28 cellular contexts compared by ENCODE assay signal in the genomic region with DNA sequence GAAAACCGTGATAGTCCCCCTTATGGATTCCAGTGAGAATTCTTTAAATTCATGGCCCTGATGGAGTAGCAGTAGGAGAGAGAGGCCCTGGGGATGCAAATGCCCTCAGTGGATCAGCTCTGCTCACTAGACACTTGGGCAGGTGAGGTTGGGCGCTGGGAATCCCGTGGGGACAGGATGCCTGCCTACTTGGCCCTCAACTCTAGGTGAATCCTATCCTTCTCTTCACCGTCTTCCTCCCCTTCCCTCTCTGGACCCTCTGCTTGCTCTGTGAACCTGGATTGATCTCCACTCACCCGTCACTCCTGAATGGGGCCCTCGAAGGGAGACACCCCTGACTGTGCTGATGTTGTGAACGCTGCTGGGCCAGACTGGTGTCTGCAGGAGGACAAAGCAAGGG.
DNase-seq lines count a peak whose midpoint lies in the region; ATAC-seq, FAIRE-seq and TF ChIP-seq lines count a peak whose summit lies in the region.
"Had no signal": no experiment of that assay in that cellular context is flagged by ENCODE, and none has a peak within 500 bp of the region (broad histone marks: within the 10 kb centered on the region; RNA-seq: fewer than 3 reads in every experiment).

No MANE protein-coding gene starts in this region.

- no peaks in the 10 kb centered on the region for H3K36me3 Mint-ChIP-seq in endodermal cell (ENCODE audit: low read depth)
- no peaks in the 10 kb centered on the region for H3K36me3 Mint-ChIP-seq in stimulated activated memory B cell treated with anti-CD40 and anti-IgM and Interleukin-4, amounts not matched to agents 10 μg/mL and 1 μg/mL and 100 μg/mL, for 72 hours

- H3K27ac ChIP-seq in endodermal cell (ENCODE audit: low read depth, low read length) = no peak overlapping the region
- H3K27ac ChIP-seq in small intestine (ENCODE audit: low read depth in 1 of 2, low read length in 1 of 2) = no peak overlapping the region
- H3K27ac ChIP-seq: RWPE1, SK-N-MC had no signal

- H3K9me3 Mint-ChIP-seq in endodermal cell = no peaks in the 10 kb centered on the region
- H3K9me3 Mint-ChIP-seq in stimulated activated memory B cell treated with anti-CD40 and anti-IgM and Interleukin-4, amounts not matched to agents 10 μg/mL and 1 μg/mL and 100 μg/mL, for 72 hours = no peaks in the 10 kb centered on the region
- H3K9me3 Mint-ChIP-seq: CD4-positive, alpha-beta memory T cell had no signal

- 86 to 95% methylated on average over 3 to 7 of the region's 7 CpGs for WGBS in endodermal cell (ENCODE audit: insufficient coverage in 1 of 2, insufficient read length in 1 of 2), 2 experiments
- WGBS in small intestine, 3 donors = 73 to 87% (median 83%) methylated on average over 7 of the region's 7 CpGs

- FAIRE-seq in small intestine (lab: Jason Lieb, UNC) = no peak
- FAIRE-seq: G401.6, GM12892, GM19239, H54, HepG2 had no signal

- H3K27me3 ChIP-seq in endodermal cell (ENCODE audit: control insufficient read depth, insufficient read depth, low read length, poor library complexity, severe bottlenecking) = no peaks in the 10 kb centered on the region
- no peaks in the 10 kb centered on the region for H3K27me3 ChIP-seq in small intestine (ENCODE audit: control insufficient read depth in 2 of 2, insufficient read depth in 2 of 2, low read length in 2 of 2)

- intact Hi-C loops in posterior vena cava (cut with DNase I) = no loop called here

- no peaks in the 10 kb centered on the region for H3K9me3 ChIP-seq in endodermal cell (ENCODE audit: control insufficient read depth, low read length)
- H3K9me3 ChIP-seq in small intestine (ENCODE audit: control insufficient read depth, low read depth) = no peaks in the 10 kb centered on the region

- H3K4me1 ChIP-seq in endodermal cell (ENCODE audit: control insufficient read depth, insufficient read depth, low read length) = no peaks in the 10 kb centered on the region
- H3K4me1 ChIP-seq in small intestine (ENCODE audit: control insufficient read depth in 2 of 2, insufficient read depth in 1 of 2, low read depth in 1 of 2, low read length in 1 of 2) = no peaks in the 10 kb centered on the region

- no peak overlapping the region for H3K4me3 Mint-ChIP-seq in endodermal cell
- no peak overlapping the region for H3K4me3 Mint-ChIP-seq in stimulated activated memory B cell treated with anti-CD40 and anti-IgM and Interleukin-4, amounts not matched to agents 10 μg/mL and 1 μg/mL and 100 μg/mL, for 72 hours
- H3K4me3 Mint-ChIP-seq: CD4-positive, alpha-beta memory T cell had no signal

- H3K9ac ChIP-seq in endodermal cell (ENCODE audit: extremely low read depth, low read length, poor library complexity, severe bottlenecking) = no peak overlapping the region

- DNase-seq in GM03348 (ENCODE audit: low spot score) (peak; percentile 2), GM10266 (ENCODE audit: extremely low spot score) (peak; percentile 4), endodermal cell (peak; percentile 35), posterior vena cava (ENCODE audit: low spot score) (peak; percentile 45), small intestine (no peak), NCI-H146 treated with DMSO at 0.1 percent for 48 hours (lab: John Stamatoyannopoulos, UW; ENCODE audit: unreplicated experiment) (no peak)
- DNase-seq: C1 segment of cervical spinal cord; CD4-positive, alpha-beta memory T cell; COR-L47; Karpas-422; NCI-H1092; NCI-H1417 treated with DMSO at 0.1 percent for 48 hours; NCI-H187; NCI-H2081 treated with DMSO at 0.1 percent for 48 hours; NCI-H2171; NCI-H226; NCI-H510A; NCI-H69; SIG-M5 had no signal

- H3K27ac Mint-ChIP-seq in endodermal cell = no peak overlapping the region
- H3K27ac Mint-ChIP-seq in stimulated activated memory B cell treated with anti-CD40 and anti-IgM and Interleukin-4, amounts not matched to agents 10 μg/mL and 1 μg/mL and 100 μg/mL, for 72 hours = no peak overlapping the region
- H3K27ac Mint-ChIP-seq: CD4-positive, alpha-beta memory T cell had no signal

- H3K36me3 ChIP-seq in endodermal cell (ENCODE audit: control insufficient read depth, insufficient read depth, low read length) = no peaks in the 10 kb centered on the region
- no peaks in the 10 kb centered on the region for H3K36me3 ChIP-seq in small intestine (ENCODE audit: control insufficient read depth in 2 of 2, insufficient read depth in 2 of 2, low read length in 2 of 2)

- no peak for ATAC-seq in stimulated activated memory B cell treated with anti-CD40 and anti-IgM and Interleukin-4, amounts not matched to agents 10 μg/mL and 1 μg/mL and 100 μg/mL, for 72 hours
- ATAC-seq: HepG2, Panc1 had no signal

- TF ChIP-seq CTCF in GM10266 (IDR thresholded peaks at IDR 0.05; ENCODE audit: control insufficient read depth, insufficient read depth, low read depth, missing control alignments) (no peak), endodermal cell (conservative IDR thresholded peaks at IDR 0.05) (no peak)

- peaks cover 6% of the 10 kb centered on the region for H3K4me1 Mint-ChIP-seq in endodermal cell
- peaks cover 4% of the 10 kb centered on the region for H3K4me1 Mint-ChIP-seq in stimulated activated memory B cell treated with anti-CD40 and anti-IgM and Interleukin-4, amounts not matched to agents 10 μg/mL and 1 μg/mL and 100 μg/mL, for 72 hours

- no peaks in the 10 kb centered on the region for H3K27me3 Mint-ChIP-seq in endodermal cell (ENCODE audit: insufficient read depth)
- H3K27me3 Mint-ChIP-seq in stimulated activated memory B cell treated with anti-CD40 and anti-IgM and Interleukin-4, amounts not matched to agents 10 μg/mL and 1 μg/mL and 100 μg/mL, for 72 hours = no peaks in the 10 kb centered on the region
- H3K27me3 Mint-ChIP-seq: CD4-positive, alpha-beta memory T cell had no signal

- no peak overlapping the region for H3K4me3 ChIP-seq in endodermal cell (ENCODE audit: low read length)
- no peak overlapping the region for H3K4me3 ChIP-seq in small intestine (ENCODE audit: low read depth in 1 of 2, low read length in 2 of 2)
- H3K4me3 ChIP-seq: SK-N-MC had no signal

Comparison
In these comparisons a context has a peak if more than half of its experiments do, and no peak if none do; other contexts are left out.
1. DNase-seq: peak in GM03348 (single experiment), GM10266 (single experiment), endodermal cell (single experiment) and posterior vena cava (single experiment); none in small intestine (single experiment) and NCI-H146 treated with DMSO at 0.1 percent for 48 hours (single experiment).